In genomic region chr16:31106509-31107464, GRCh38 we compare ENCODE assay signal across 13 cellular contexts. TPM values are rescaled to one million over a fixed set of nuclear protein-coding genes. Genes with fewer than 3 reads are reported as not detected.
DNase-seq lines count a peak whose midpoint lies in the region; ATAC-seq and TF ChIP-seq lines count a peak whose summit lies in the region.
"Had no signal": no experiment of that assay in that cellular context is flagged by ENCODE, and none has a peak within 500 bp of the region (broad histone marks: within the 10 kb centered on the region; RNA-seq: fewer than 3 reads in every experiment).

No MANE protein-coding gene starts in this region.

- ATAC-seq in central memory CD8-positive, alpha-beta T cell (replicated peaks; ENCODE audit: extremely low read depth, poor library complexity, severe bottlenecking) = no peak

- H3K4me1 ChIP-seq in OCI-LY1 (ENCODE audit: insufficient read depth, low read length, severe bottlenecking) = peaks cover 25% of the 10 kb centered on the region

- intact Hi-C loops in activated CD4-positive, alpha-beta T cell treated with anti-CD3 and anti-CD28 coated beads, Interleukin-2, amount 10 ng/mL, durations not matched to agents 24 days and 14 days (cut with micrococcal nuclease) = loop anchor here (5.0 to 10.0 kb wide), 3 partner anchors 34 to 348 kb away; partner anchors contain the start of genes ARMC5, ZNF646 and ZNF668

- H3K27me3 Mint-ChIP-seq in activated CD4-positive, alpha-beta T cell treated with anti-CD3 and anti-CD28 coated beads, Interleukin-2, amount 10 ng/mL, durations not matched to agents 24 days and 14 days = no peaks in the 10 kb centered on the region
- H3K27me3 Mint-ChIP-seq in central memory CD8-positive, alpha-beta T cell = no peaks in the 10 kb centered on the region
- H3K27me3 Mint-ChIP-seq in progenitor cell of endocrine pancreas = no peaks in the 10 kb centered on the region

- no peaks in the 10 kb centered on the region for H3K79me2 ChIP-seq in OCI-LY1 (ENCODE audit: insufficient read depth, low read length)

- H2AFZ ChIP-seq in OCI-LY1 (ENCODE audit: low read length) = no peak overlapping the region

- no peak overlapping the region for H3K9ac ChIP-seq in OCI-LY1 (ENCODE audit: low read length)

- H4K20me1 ChIP-seq in OCI-LY1 (ENCODE audit: insufficient read depth, low read length) = no peaks in the 10 kb centered on the region

- H3F3A ChIP-seq in OCI-LY1 (ENCODE audit: insufficient read depth, low read length) = peaks cover 5% of the 10 kb centered on the region

- H3K9me2 ChIP-seq in OCI-LY1 (ENCODE audit: low read depth, low read length) = no peaks in the 10 kb centered on the region

- H3K27ac Mint-ChIP-seq in activated CD4-positive, alpha-beta T cell treated with anti-CD3 and anti-CD28 coated beads, Interleukin-2, amount 10 ng/mL, durations not matched to agents 24 days and 14 days = peak overlapping the region; percentile 95
- H3K27ac Mint-ChIP-seq in central memory CD8-positive, alpha-beta T cell (ENCODE audit: low read depth) = no peak overlapping the region
- no peak overlapping the region for H3K27ac Mint-ChIP-seq in progenitor cell of endocrine pancreas

- peak overlapping the region; percentile 64 for H3K27ac ChIP-seq in OCI-LY1 (ENCODE audit: low read depth, low read length, poor library complexity, severe bottlenecking)

- no peak overlapping the region for H3K4me3 ChIP-seq in OCI-LY1 (ENCODE audit: low read depth, low read length, poor library complexity, severe bottlenecking)
- H3K4me3 ChIP-seq: lung, thyroid gland had no signal

- peak overlapping the region; percentile 94; the same call in 1 of the 2 replicates for H3K4me2 ChIP-seq in OCI-LY1 (ENCODE audit: low read length)

- H3K4me1 Mint-ChIP-seq in activated CD4-positive, alpha-beta T cell treated with anti-CD3 and anti-CD28 coated beads, Interleukin-2, amount 10 ng/mL, durations not matched to agents 24 days and 14 days = peaks cover 20% of the 10 kb centered on the region
- peaks cover 15% of the 10 kb centered on the region for H3K4me1 Mint-ChIP-seq in central memory CD8-positive, alpha-beta T cell
- H3K4me1 Mint-ChIP-seq in progenitor cell of endocrine pancreas (ENCODE audit: low read depth) = peaks cover 2% of the 10 kb centered on the region

- no peaks in the 10 kb centered on the region for H3K9me3 Mint-ChIP-seq in activated CD4-positive, alpha-beta T cell treated with anti-CD3 and anti-CD28 coated beads, Interleukin-2, amount 10 ng/mL, durations not matched to agents 24 days and 14 days
- H3K9me3 Mint-ChIP-seq in central memory CD8-positive, alpha-beta T cell = no peaks in the 10 kb centered on the region
- no peaks in the 10 kb centered on the region for H3K9me3 Mint-ChIP-seq in progenitor cell of endocrine pancreas (ENCODE audit: low read depth)
- H3K9me3 Mint-ChIP-seq: activated naive CD4-positive, alpha-beta T cell treated with anti-CD3 and anti-CD28 coated beads for 36 hours had no signal

- no peaks in the 10 kb centered on the region for H3K9me3 ChIP-seq in OCI-LY1 (ENCODE audit: low read length)
- H3K9me3 ChIP-seq: thyroid gland had no signal

- H3K4me3 Mint-ChIP-seq in activated CD4-positive, alpha-beta T cell treated with anti-CD3 and anti-CD28 coated beads, Interleukin-2, amount 10 ng/mL, durations not matched to agents 24 days and 14 days = peak overlapping the region; percentile 92
- H3K4me3 Mint-ChIP-seq in central memory CD8-positive, alpha-beta T cell = peak overlapping the region; percentile 86
- H3K4me3 Mint-ChIP-seq in progenitor cell of endocrine pancreas (ENCODE audit: low read depth) = peak overlapping the region; percentile 69

- TF ChIP-seq CTCF in OCI-LY1 (IDR thresholded peaks at IDR 0.05; ENCODE audit: low read length) (no peak), progenitor cell of endocrine pancreas (IDR thresholded peaks at IDR 0.05; ENCODE audit: unreplicated experiment) (no peak), GM13976 (IDR thresholded peaks at IDR 0.05; ENCODE audit: borderline replicate concordance, control extremely low read depth, extremely low read depth, insufficient read depth, missing control alignments) (no peak)

- H3K36me3 ChIP-seq in OCI-LY1 (ENCODE audit: insufficient read depth, low read length) = peaks cover 20% of the 10 kb centered on the region; the same call in 1 of the 2 replicates

- H3K27me3 ChIP-seq in OCI-LY1 (ENCODE audit: insufficient read depth, low read length) = no peaks in the 10 kb centered on the region
- H3K27me3 ChIP-seq: thyroid gland had no signal

- H3K36me3 Mint-ChIP-seq in activated CD4-positive, alpha-beta T cell treated with anti-CD3 and anti-CD28 coated beads, Interleukin-2, amount 10 ng/mL, durations not matched to agents 24 days and 14 days (ENCODE audit: low read depth) = peaks cover 22% of the 10 kb centered on the region
- H3K36me3 Mint-ChIP-seq in central memory CD8-positive, alpha-beta T cell (ENCODE audit: insufficient read depth) = peaks cover 3% of the 10 kb centered on the region
- H3K36me3 Mint-ChIP-seq in progenitor cell of endocrine pancreas (ENCODE audit: insufficient read depth) = peaks cover 4% of the 10 kb centered on the region

- DNase-seq in activated CD4-positive, alpha-beta T cell treated with anti-CD3 and anti-CD28 coated beads, Interleukin-2, amount 10 ng/mL, durations not matched to agents 24 days and 14 days = no peak
- DNase-seq in activated CD4-positive, alpha-beta T cell treated with anti-CD3 and anti-CD28 coated beads for 4 hours = no peak
- no peak for DNase-seq in central memory CD8-positive, alpha-beta T cell (ENCODE audit: low spot score in 2 of 2)
- DNase-seq in progenitor cell of endocrine pancreas (ENCODE audit: low spot score, unreplicated experiment) = no peak
- DNase-seq in GM13976 (ENCODE audit: low spot score) = no peak
- DNase-seq in dermis blood vessel endothelial cell = no peak
- no peak for DNase-seq in Ammon's horn (ENCODE audit: low spot score)
- DNase-seq: NCI-H1092, NCI-H345, thyroid gland had no signal

- in situ Hi-C loops in GM13976 (cut with MboI; ENCODE audit: low sequenced_read_pairs, unreplicated experiment) = no loop called here

RNA-seq across cellular contexts. Expression of gene BCKDK, which starts 1.4 kb away (rescaled TPM):
- 44.3 and 44.9 TPM in 2 replicates for total RNA-seq in activated CD4-positive, alpha-beta T cell treated with anti-CD3 and anti-CD28 coated beads, Interleukin-2, amount 10 ng/mL, durations not matched to agents 24 days and 14 days
- total RNA-seq in progenitor cell of endocrine pancreas (40.1 and 41.7 TPM in 2 replicates), dermis blood vessel endothelial cell (18.4 and 36.2 TPM in 2 replicates)

RNA-seq across cellular contexts. Expression of gene KAT8, which starts 10.7 kb away (rescaled TPM):
- total RNA-seq in activated CD4-positive, alpha-beta T cell treated with anti-CD3 and anti-CD28 coated beads, Interleukin-2, amount 10 ng/mL, durations not matched to agents 24 days and 14 days = 56.9 and 63.3 TPM in 2 replicates
- total RNA-seq in progenitor cell of endocrine pancreas (72.4 and 76.1 TPM in 2 replicates), dermis blood vessel endothelial cell (38.3 and 45.6 TPM in 2 replicates)

RNA-seq across cellular contexts. Expression of gene VKORC1, which starts 12.2 kb away (rescaled TPM):
- total RNA-seq in activated CD4-positive, alpha-beta T cell treated with anti-CD3 and anti-CD28 coated beads, Interleukin-2, amount 10 ng/mL, durations not matched to agents 24 days and 14 days = 56.2 and 59.1 TPM in 2 replicates
- total RNA-seq in progenitor cell of endocrine pancreas = 51.0 and 54.8 TPM in 2 replicates
- total RNA-seq in dermis blood vessel endothelial cell = 67.6 and 109 TPM in 2 replicates

RNA-seq across cellular contexts. Expression of gene PRSS53, which starts 18.0 kb away (rescaled TPM):
- total RNA-seq in activated CD4-positive, alpha-beta T cell treated with anti-CD3 and anti-CD28 coated beads, Interleukin-2, amount 10 ng/mL, durations not matched to agents 24 days and 14 days = 4.3 and 4.8 TPM in 2 replicates
- total RNA-seq in progenitor cell of endocrine pancreas = 2.3 and 2.9 TPM in 2 replicates
- 0.88 and 2.0 TPM in 2 replicates for total RNA-seq in dermis blood vessel endothelial cell

RNA-seq across cellular contexts. Expression of gene PRSS8, which starts 28.7 kb away (rescaled TPM):
- not detected in 2 replicates for total RNA-seq in activated CD4-positive, alpha-beta T cell treated with anti-CD3 and anti-CD28 coated beads, Interleukin-2, amount 10 ng/mL, durations not matched to agents 24 days and 14 days
- total RNA-seq in progenitor cell of endocrine pancreas = 107 and 111 TPM in 2 replicates
- not detected in 2 replicates for total RNA-seq in dermis blood vessel endothelial cell
- total RNA-seq: activated naive CD4-positive, alpha-beta T cell treated with anti-CD3 and anti-CD28 coated beads for 36 hours had no signal
